ENCODE assay signal across 15 cellular contexts in genomic region chr11:4025957-4026324, GRCh38.
A peak's percentile ranks its signal among the peaks of the same experiment; 100 is the strongest.
DNase-seq lines count a peak whose midpoint lies in the region; ATAC-seq, FAIRE-seq and TF ChIP-seq lines count a peak whose summit lies in the region.
"Had no signal": no experiment of that assay in that cellular context is flagged by ENCODE, and none has a peak within 500 bp of the region (broad histone marks: within the 10 kb centered on the region; RNA-seq: fewer than 3 reads in every experiment).

No MANE protein-coding gene starts in this region.

- H3K27me3 Mint-ChIP-seq in osteocyte (ENCODE audit: unreplicated experiment): no peaks in the 10 kb centered on the region

- no peaks in the 10 kb centered on the region for H3K27me3 ChIP-seq in liver (ENCODE audit: control insufficient read depth in 4 of 4, insufficient read depth in 4 of 4, low read length in 3 of 4)
- H3K27me3 ChIP-seq in HepG2 (ENCODE audit: control insufficient read depth in 1 of 2, insufficient read depth in 2 of 2, low read length in 2 of 2): no peaks in the 10 kb centered on the region
- no peaks in the 10 kb centered on the region for H3K27me3 ChIP-seq in gastroesophageal sphincter
- H3K27me3 ChIP-seq: upper lobe of left lung had no signal

- no peak for DNase-seq in HepG2 (ENCODE audit: low spot score)
- no peak for DNase-seq in osteocyte (ENCODE audit: extremely low spot score, unreplicated experiment)
- DNase-seq in stimulated activated CD8-positive, alpha-beta memory T cell treated with anti-CD3 and anti-CD28 coated beads, Interleukin-4, amount 100 ng/mL, for 48 hours: no peak
- no peak for DNase-seq in SW 1271 (lab: John Stamatoyannopoulos, UW)
- no peak for DNase-seq in NCI-H1436 treated with DMSO at 0.1 percent for 48 hours (lab: John Stamatoyannopoulos, UW)
- DNase-seq: ACHN, DMS79, NCI-H2029, OCI-M1, upper lobe of left lung had no signal

- ATAC-seq in HepG2: no peak
- peak; percentile 74 for ATAC-seq in gastroesophageal sphincter
- no peak for ATAC-seq in GM19395 (IDR thresholded peaks at IDR 0.05; ENCODE audit: unreplicated experiment)

- H3K4me3 ChIP-seq in liver (ENCODE audit: low read depth in 1 of 3, low read length in 3 of 3) (no peak overlapping the region), HepG2 (replicated peaks in 1 of 3; ENCODE audit: insufficient read depth in 1 of 3, low read depth in 2 of 3, low read length in 3 of 3) (no peak overlapping the region), gastroesophageal sphincter (no peak overlapping the region)
- H3K4me3 ChIP-seq: upper lobe of left lung had no signal

- H2AFZ ChIP-seq in HepG2 (ENCODE audit: low read length): no peak overlapping the region

- no peak for FAIRE-seq in HepG2 (lab: Jason Lieb, UNC)
- FAIRE-seq: colon had no signal

- intact Hi-C loops in HepG2 (cut with micrococcal nuclease; ENCODE audit: unreplicated experiment): no loop called here

- CTCF ChIA-PET in HepG2 (lab: Yijun Ruan, JAX; ENCODE audit: low intra/inter-chr PET ratio, low total read pairs): no interaction called here

- WGBS in liver: 84% methylated on average over 2 of the region's 2 CpGs
- 97% methylated on average over 2 of the region's 2 CpGs for WGBS in HepG2 (ENCODE audit: low lambda C conversion rate)
- WGBS in gastroesophageal sphincter (ENCODE audit: low coverage in 1 of 2), 2 donors: 7% methylated on average over 2 of the region's 2 CpGs

- TF ChIP-seq EP300 in HepG2 (IDR thresholded peaks at IDR 0.05; ENCODE audit: low read depth in 2 of 2, low read length in 2 of 2): no peak
- no peak for TF ChIP-seq EP300 in HepG2 (CRISPR knock-in tag; IDR thresholded peaks at IDR 0.05; ENCODE audit: borderline replicate concordance)
- TF ChIP-seq EP300 in gastroesophageal sphincter (IDR thresholded peaks at IDR 0.05): no peak

- H3K4me1 Mint-ChIP-seq in osteocyte (ENCODE audit: unreplicated experiment): peaks cover 45% of the 10 kb centered on the region
- H3K4me1 Mint-ChIP-seq: neural crest cell had no signal

- no peaks in the 10 kb centered on the region for H3K79me2 ChIP-seq in HepG2 (ENCODE audit: insufficient read depth, low read length)

- H3K4me2 ChIP-seq in HepG2 (ENCODE audit: low read depth, low read length): no peak overlapping the region

- TF ChIP-seq CTCF in liver (IDR thresholded peaks at IDR 0.05; ENCODE audit: low read depth, low read length, missing input control) (no peak), HepG2 (CRISPR knock-in tag; IDR thresholded peaks at IDR 0.05) (no peak), gastroesophageal sphincter (IDR thresholded peaks at IDR 0.05) (no peak), osteocyte (IDR thresholded peaks at IDR 0.05) (no peak)

- peaks cover 0 to 4% (median 2%) of the 10 kb centered on the region in 4 donors for H3K4me1 ChIP-seq in liver (ENCODE audit: control insufficient read depth in 4 of 4, insufficient read depth in 4 of 4, low read length in 3 of 4)
- H3K4me1 ChIP-seq in HepG2 (ENCODE audit: insufficient read depth, low read length): peaks cover 10% of the 10 kb centered on the region
- H3K4me1 ChIP-seq in gastroesophageal sphincter: peaks cover 19 to 59% (median 33%) of the 10 kb centered on the region in 3 donors

- H3K27ac ChIP-seq in liver (ENCODE audit: low read depth in 1 of 2, low read length in 2 of 2) (peak overlapping the region; percentile 12 to 23), HepG2 (ENCODE audit: extremely low read length, insufficient read depth, low read length) (no peak overlapping the region), gastroesophageal sphincter (peak overlapping the region; percentile 75 to 84 (median 78))

- no TSS peak for BruUV-seq in HepG2 (replicated peaks; lab: Mats Ljungman, UMichigan)

- TF ChIP-seq POLR2A in HepG2 (IDR thresholded peaks at IDR 0.05; ENCODE audit: insufficient read depth in 1 of 2, low read depth in 2 of 2, low read length in 2 of 2) (no peak), gastroesophageal sphincter (IDR thresholded peaks at IDR 0.05) (no peak)

- H3K36me3 Mint-ChIP-seq in osteocyte (ENCODE audit: unreplicated experiment): peaks cover under 1% of the 10 kb centered on the region

- POLR2A ChIA-PET in HepG2 (lab: Yijun Ruan, JAX): no interaction called here

- TF ChIP-seq RAD21 in liver (IDR thresholded peaks at IDR 0.05): no peak
- TF ChIP-seq RAD21 in HepG2 (CRISPR knock-in tag; IDR thresholded peaks at IDR 0.05): no peak

- no peak overlapping the region for H3K4me3 Mint-ChIP-seq in osteocyte (ENCODE audit: unreplicated experiment)
- H3K4me3 Mint-ChIP-seq: neural crest cell had no signal

- H3K9ac ChIP-seq in liver (ENCODE audit: low read depth in 1 of 2, low read length in 2 of 2) (no peak overlapping the region), HepG2 (ENCODE audit: insufficient read depth, low read depth, low read length) (no peak overlapping the region)

- H3K36me3 ChIP-seq in liver (ENCODE audit: control insufficient read depth in 4 of 4, insufficient read depth in 3 of 4, low read depth in 1 of 4, low read length in 3 of 4) (peaks cover 0 to 3% (median under 1%) of the 10 kb centered on the region in 4 donors), HepG2 (replicated peaks in 1 of 2; ENCODE audit: control insufficient read depth in 1 of 2, insufficient read depth in 2 of 2, low read length in 2 of 2) (peaks cover 4 to 11% of the 10 kb centered on the region in 2 experiments; a peak in 2 of 5 replicates), gastroesophageal sphincter (peaks cover 0 to 4% of the 10 kb centered on the region in 2 donors)
- H3K36me3 ChIP-seq: upper lobe of left lung had no signal

- H4K20me1 ChIP-seq in HepG2 (ENCODE audit: insufficient read depth, low read length): no peaks in the 10 kb centered on the region

- H3K27ac Mint-ChIP-seq in osteocyte (ENCODE audit: unreplicated experiment): peak overlapping the region; percentile 93

- in situ Hi-C loops in HepG2 (cut with HindIII; ENCODE audit: extremely low pct_ligation_motif_present, low pct_unique_long_range_greater_than_20kb): no loop called here

- H3K9me3 ChIP-seq in liver (ENCODE audit: control insufficient read depth in 4 of 4, low read length in 3 of 4) (no peaks in the 10 kb centered on the region), HepG2 (ENCODE audit: low read length) (no peaks in the 10 kb centered on the region), gastroesophageal sphincter (no peaks in the 10 kb centered on the region)
- H3K9me3 ChIP-seq: upper lobe of left lung had no signal

- peaks cover under 1% of the 10 kb centered on the region for H3K9me3 Mint-ChIP-seq in osteocyte (ENCODE audit: unreplicated experiment)

TF ChIP-seq in liver, 16 proteins besides CTCF, POLR2A, EP300 and RAD21:
- TF ChIP-seq ZBTB33 (IDR thresholded peaks at IDR 0.05) (no peak), TAF1 (conservative IDR thresholded peaks at IDR 0.05) (no peak), GABPA (IDR thresholded peaks at IDR 0.05 in 1 of 2, conservative IDR thresholded peaks at IDR 0.05 in 1 of 2) (no peak), EGR1 (IDR thresholded peaks at IDR 0.05; ENCODE audit: low read depth in 2 of 2) (no peak), NR2F2 (IDR thresholded peaks at IDR 0.05) (peak; percentile 46), ATF3 (IDR thresholded peaks at IDR 0.05) (no peak)

TF ChIP-seq in HepG2, 621 proteins besides CTCF, POLR2A, EP300 and RAD21 (continues in another document):
- TF ChIP-seq ZNF496 (CRISPR knock-in tag; IDR thresholded peaks at IDR 0.05; ENCODE audit: insufficient replicate concordance) (no peak), ZNF10 (CRISPR knock-in tag; IDR thresholded peaks at IDR 0.05; ENCODE audit: borderline replicate concordance, low read depth) (no peak), EHMT2 (IDR thresholded peaks at IDR 0.05; ENCODE audit: borderline replicate concordance, low read depth, low read length) (no peak), IRF9 (CRISPR knock-in tag; IDR thresholded peaks at IDR 0.05; ENCODE audit: borderline replicate concordance) (no peak), YEATS4 (CRISPR knock-in tag; IDR thresholded peaks at IDR 0.05; ENCODE audit: borderline replicate concordance) (no peak)
- TF ChIP-seq, protein P1, sequence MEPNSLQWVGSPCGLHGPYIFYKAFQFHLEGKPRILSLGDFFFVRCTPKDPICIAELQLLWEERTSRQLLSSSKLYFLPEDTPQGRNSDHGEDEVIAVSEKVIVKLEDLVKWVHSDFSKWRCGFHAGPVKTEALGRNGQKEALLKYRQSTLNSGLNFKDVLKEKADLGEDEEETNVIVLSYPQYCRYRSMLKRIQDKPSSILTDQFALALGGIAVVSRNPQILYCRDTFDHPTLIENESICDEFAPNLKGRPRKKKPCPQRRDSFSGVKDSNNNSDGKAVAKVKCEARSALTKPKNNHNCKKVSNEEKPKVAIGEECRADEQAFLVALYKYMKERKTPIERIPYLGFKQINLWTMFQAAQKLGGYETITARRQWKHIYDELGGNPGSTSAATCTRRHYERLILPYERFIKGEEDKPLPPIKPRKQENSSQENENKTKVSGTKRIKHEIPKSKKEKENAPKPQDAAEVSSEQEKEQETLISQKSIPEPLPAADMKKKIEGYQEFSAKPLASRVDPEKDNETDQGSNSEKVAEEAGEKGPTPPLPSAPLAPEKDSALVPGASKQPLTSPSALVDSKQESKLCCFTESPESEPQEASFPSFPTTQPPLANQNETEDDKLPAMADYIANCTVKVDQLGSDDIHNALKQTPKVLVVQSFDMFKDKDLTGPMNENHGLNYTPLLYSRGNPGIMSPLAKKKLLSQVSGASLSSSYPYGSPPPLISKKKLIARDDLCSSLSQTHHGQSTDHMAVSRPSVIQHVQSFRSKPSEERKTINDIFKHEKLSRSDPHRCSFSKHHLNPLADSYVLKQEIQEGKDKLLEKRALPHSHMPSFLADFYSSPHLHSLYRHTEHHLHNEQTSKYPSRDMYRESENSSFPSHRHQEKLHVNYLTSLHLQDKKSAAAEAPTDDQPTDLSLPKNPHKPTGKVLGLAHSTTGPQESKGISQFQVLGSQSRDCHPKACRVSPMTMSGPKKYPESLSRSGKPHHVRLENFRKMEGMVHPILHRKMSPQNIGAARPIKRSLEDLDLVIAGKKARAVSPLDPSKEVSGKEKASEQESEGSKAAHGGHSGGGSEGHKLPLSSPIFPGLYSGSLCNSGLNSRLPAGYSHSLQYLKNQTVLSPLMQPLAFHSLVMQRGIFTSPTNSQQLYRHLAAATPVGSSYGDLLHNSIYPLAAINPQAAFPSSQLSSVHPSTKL (CRISPR knock-in tag; IDR thresholded peaks at IDR 0.05): no peak
- TF ChIP-seq, protein P2, sequence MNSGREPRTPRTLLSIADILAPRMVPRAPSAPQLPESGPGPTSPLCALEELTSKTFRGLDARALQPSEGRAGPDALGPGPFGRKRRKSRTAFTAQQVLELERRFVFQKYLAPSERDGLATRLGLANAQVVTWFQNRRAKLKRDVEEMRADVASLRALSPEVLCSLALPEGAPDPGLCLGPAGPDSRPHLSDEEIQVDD (CRISPR knock-in tag; IDR thresholded peaks at IDR 0.05; ENCODE audit: borderline replicate concordance): no peak
